In genomic region chr6:79777713-79778579, GRCh38 we compare ENCODE assay signal across 1 cellular context.
TF ChIP-seq lines count a peak whose summit lies in the region.

No MANE protein-coding gene starts in this region.

TF ChIP-seq in HepG2, 621 proteins besides CTCF, POLR2A, EP300 and RAD21 (continued from another document and continues in another):
- TF ChIP-seq ARID4A (CRISPR knock-in tag; IDR thresholded peaks at IDR 0.05; ENCODE audit: borderline replicate concordance) (no peak; the same call in 1 of the 2 replicates), CHCHD3 (CRISPR knock-in tag; IDR thresholded peaks at IDR 0.05) (no peak), ZNF737 (CRISPR knock-in tag; IDR thresholded peaks at IDR 0.05; ENCODE audit: borderline replicate concordance) (no peak), SOX6 (IDR thresholded peaks at IDR 0.05) (no peak), SOX6 (CRISPR knock-in tag; IDR thresholded peaks at IDR 0.05) (peak; percentile 47; the same call in 1 of the 2 replicates), LCORL (IDR thresholded peaks at IDR 0.05) (no peak), LCORL (CRISPR knock-in tag; IDR thresholded peaks at IDR 0.05) (0 out of 2 replicates have a peak, but pooled peaks have one; percentile 41), XRCC5 (optimal IDR thresholded peaks at IDR 0.05; ENCODE audit: low read length) (peak; percentile 39), TFDP1 (CRISPR knock-in tag; IDR thresholded peaks at IDR 0.05; ENCODE audit: borderline replicate concordance) (peak; percentile 33; the same call in 1 of the 2 replicates), KLF11 (CRISPR knock-in tag; IDR thresholded peaks at IDR 0.05) (no peak), PATZ1 (CRISPR knock-in tag; IDR thresholded peaks at IDR 0.05) (peak; percentile 44; the same call in 1 of the 2 replicates), HOXA5 (CRISPR knock-in tag; IDR thresholded peaks at IDR 0.05) (peak; percentile 83; the same call in 1 of the 2 replicates), TERF1 (CRISPR knock-in tag; IDR thresholded peaks at IDR 0.05) (no peak), FOXC1 (CRISPR knock-in tag; IDR thresholded peaks at IDR 0.05; ENCODE audit: borderline replicate concordance) (no peak), ZNF644 (CRISPR knock-in tag; IDR thresholded peaks at IDR 0.05; ENCODE audit: low read depth) (0 out of 2 replicates have a peak, but pooled peaks have one; percentile 43), ZNF75D (CRISPR knock-in tag; IDR thresholded peaks at IDR 0.05; ENCODE audit: borderline replicate concordance) (no peak), ZFP1 (CRISPR knock-in tag; IDR thresholded peaks at IDR 0.05) (no peak), NFYB (CRISPR knock-in tag; IDR thresholded peaks at IDR 0.05) (no peak), HNF1B (CRISPR knock-in tag; IDR thresholded peaks at IDR 0.05) (peak; percentile 29; the same call in 1 of the 2 replicates), BRD4 (CRISPR knock-in tag; IDR thresholded peaks at IDR 0.05) (no peak), SMAD9 (CRISPR knock-in tag; IDR thresholded peaks at IDR 0.05) (no peak), NFATC3 (CRISPR knock-in tag; IDR thresholded peaks at IDR 0.05) (no peak), TGIF2 (CRISPR knock-in tag; IDR thresholded peaks at IDR 0.05) (no peak), ZNF713 (CRISPR knock-in tag; IDR thresholded peaks at IDR 0.05) (no peak), ATF1 (CRISPR knock-in tag; IDR thresholded peaks at IDR 0.05) (no peak), ZBTB21 (CRISPR knock-in tag; IDR thresholded peaks at IDR 0.05) (no peak), ZNF142 (CRISPR knock-in tag; IDR thresholded peaks at IDR 0.05) (0 out of 2 replicates have a peak, but pooled peaks have one; percentile 21), CREB1 (IDR thresholded peaks at IDR 0.05) (no peak), CREB1 (CRISPR knock-in tag; IDR thresholded peaks at IDR 0.05) (no peak), HINFP (CRISPR knock-in tag; IDR thresholded peaks at IDR 0.05; ENCODE audit: low read depth) (no peak), ZNF224 (CRISPR knock-in tag; IDR thresholded peaks at IDR 0.05) (no peak), TAF15 (IDR thresholded peaks at IDR 0.05; ENCODE audit: low read depth, low read length, poor library complexity, severe bottlenecking) (no peak), ZFP82 (CRISPR knock-in tag; IDR thresholded peaks at IDR 0.05; ENCODE audit: borderline replicate concordance) (no peak), E2F5 (CRISPR knock-in tag; conservative IDR thresholded peaks at IDR 0.05) (no peak), ZNF280B (CRISPR knock-in tag; IDR thresholded peaks at IDR 0.05; ENCODE audit: borderline replicate concordance) (0 out of 2 replicates have a peak, but pooled peaks have one; percentile 7), POLR2AphosphoS2 (IDR thresholded peaks at IDR 0.05; ENCODE audit: low read depth, low read length) (no peak), ZNF275 (CRISPR knock-in tag; IDR thresholded peaks at IDR 0.05; ENCODE audit: borderline replicate concordance) (peak; percentile 45; the same call in 1 of the 2 replicates), TCF7L2 (IDR thresholded peaks at IDR 0.05; ENCODE audit: low read depth, low read length) (no peak), RFXANK (CRISPR knock-in tag; IDR thresholded peaks at IDR 0.05) (no peak), ZFX (CRISPR knock-in tag; IDR thresholded peaks at IDR 0.05; ENCODE audit: low read depth) (peak; percentile 70), KDM6A (CRISPR knock-in tag; IDR thresholded peaks at IDR 0.05; ENCODE audit: low read depth) (no peak)
